30 cellular contexts compared by ENCODE assay signal in genomic region chr4:82661153-82661552, GRCh38.
"Had no signal": no experiment of that assay in that cellular context is flagged by ENCODE, and none has a peak within 500 bp of the region (broad histone marks: within the 10 kb centered on the region; RNA-seq: fewer than 3 reads in every experiment).

No MANE protein-coding gene starts in this region.

- H3K27ac ChIP-seq: ascending aorta, breast epithelium, cardiac muscle cell, coronary artery, esophagus muscularis mucosa, foreskin keratinocyte, gastrocnemius medialis, heart right ventricle had no signal

- DNase-seq: activated CD4-positive, alpha-beta memory T cell treated with anti-CD3 and anti-CD28 coated beads, Interleukin-2, amount 10 ng/mL, durations not matched to agents 7 days and 5 days; activated CD4-positive, alpha-beta T cell treated with anti-CD3 and anti-CD28 coated beads for 36 hours; activated CD4-positive, alpha-beta T cell treated with anti-CD3 and anti-CD28 coated beads, Interleukin-2, amount 10 ng/mL, durations not matched to agents 24 days and 14 days; activated CD4-positive, alpha-beta T cell treated with anti-CD3 and anti-CD28 coated beads, Interleukin-2, amount 50 U/mL, for 4 hours; activated CD4-positive, CD25-positive, alpha-beta regulatory T cell; activated CD4-positive, CD25-positive, alpha-beta regulatory T cell treated with anti-CD3 and anti-CD28 coated beads, Interleukin-2, amount 50 U/mL, for 72 hours; activated CD8-positive, alpha-beta memory T cell treated with anti-CD3 and anti-CD28 coated beads, Interleukin-2, amount 50 U/mL, for 48 hours; activated gamma-delta T cell; activated naive CD4-positive, alpha-beta T cell; activated naive CD4-positive, alpha-beta T cell treated with anti-CD3 and anti-CD28 coated beads, Interleukin-2, amount 10 ng/mL, durations not matched to agents 7 days and 5 days; activated naive CD8-positive, alpha-beta T cell treated with anti-CD3 and anti-CD28 coated beads, Interleukin-2, amount 10 ng/mL, durations not matched to agents 7 days and 5 days; activated T-cell treated with anti-CD3 and anti-CD28 coated beads for 4 hours; activated T-cell treated with anti-CD3 and anti-CD28 coated beads, Interleukin-2, amount 50 U/mL, for 24 hours; activated T-cell treated with anti-CD3 and anti-CD28 coated beads, Interleukin-2, amount 50 U/mL, for 72 hours; dorsolateral prefrontal cortex; effector memory CD4-positive, alpha-beta T cell; erythroblast; foreskin keratinocyte; gastrocnemius medialis; heart right ventricle; T-helper 2 cell had no signal

- H3K9me3 ChIP-seq: ascending aorta, breast epithelium, esophagus muscularis mucosa, gastrocnemius medialis had no signal

- H3K4me3 ChIP-seq: ascending aorta, breast epithelium, cardiac muscle cell, coronary artery, dorsolateral prefrontal cortex, esophagus muscularis mucosa, gastrocnemius medialis, heart right ventricle had no signal

- H3K4me1 ChIP-seq: ascending aorta, breast epithelium, esophagus muscularis mucosa, foreskin keratinocyte, gastrocnemius medialis, heart right ventricle had no signal

- H3K4me3 Mint-ChIP-seq: activated CD4-positive, alpha-beta memory T cell treated with anti-CD3 and anti-CD28 coated beads, Interleukin-2, amount 10 ng/mL, durations not matched to agents 7 days and 5 days; activated CD4-positive, alpha-beta T cell treated with anti-CD3 and anti-CD28 coated beads for 36 hours; activated CD4-positive, alpha-beta T cell treated with anti-CD3 and anti-CD28 coated beads, Interleukin-2, amount 10 ng/mL, durations not matched to agents 24 days and 14 days; activated naive CD4-positive, alpha-beta T cell treated with anti-CD3 and anti-CD28 coated beads, Interleukin-2, amount 10 ng/mL, durations not matched to agents 7 days and 5 days; activated naive CD8-positive, alpha-beta T cell treated with anti-CD3 and anti-CD28 coated beads, Interleukin-2, amount 10 ng/mL, durations not matched to agents 7 days and 5 days; activated T-cell treated with anti-CD3 and anti-CD28 coated beads, Interleukin-2, amount 50 U/mL, for 24 hours; activated T-cell treated with anti-CD3 and anti-CD28 coated beads, Interleukin-2, amount 50 U/mL, for 72 hours; brain; central memory CD8-positive, alpha-beta T cell; dendritic cell treated with granulocyte-macrophage colony-stimulating factor and Interleukin-4, amounts not matched to agents 40 ng/mL and 50 ng/mL, for 4 days had no signal

- H3K9me3 Mint-ChIP-seq: activated CD4-positive, alpha-beta memory T cell treated with anti-CD3 and anti-CD28 coated beads, Interleukin-2, amount 10 ng/mL, durations not matched to agents 7 days and 5 days; activated CD4-positive, alpha-beta T cell treated with anti-CD3 and anti-CD28 coated beads, Interleukin-2, amount 10 ng/mL, durations not matched to agents 24 days and 14 days; activated naive CD4-positive, alpha-beta T cell treated with anti-CD3 and anti-CD28 coated beads, Interleukin-2, amount 10 ng/mL, durations not matched to agents 7 days and 5 days; activated naive CD8-positive, alpha-beta T cell treated with anti-CD3 and anti-CD28 coated beads, Interleukin-2, amount 10 ng/mL, durations not matched to agents 7 days and 5 days; activated T-cell treated with anti-CD3 and anti-CD28 coated beads, Interleukin-2, amount 50 U/mL, for 24 hours; central memory CD8-positive, alpha-beta T cell; dendritic cell treated with granulocyte-macrophage colony-stimulating factor and Interleukin-4, amounts not matched to agents 40 ng/mL and 50 ng/mL, for 4 days had no signal

- H3K27me3 Mint-ChIP-seq: central memory CD8-positive, alpha-beta T cell; dendritic cell treated with granulocyte-macrophage colony-stimulating factor and Interleukin-4, amounts not matched to agents 40 ng/mL and 50 ng/mL, for 4 days had no signal

- H3K27me3 ChIP-seq: ascending aorta, breast epithelium, cardiac muscle cell, dorsolateral prefrontal cortex, esophagus muscularis mucosa, foreskin keratinocyte, gastrocnemius medialis, heart right ventricle had no signal

- H3K36me3 Mint-ChIP-seq: activated naive CD4-positive, alpha-beta T cell treated with anti-CD3 and anti-CD28 coated beads, Interleukin-2, amount 10 ng/mL, durations not matched to agents 7 days and 5 days; activated naive CD8-positive, alpha-beta T cell treated with anti-CD3 and anti-CD28 coated beads, Interleukin-2, amount 10 ng/mL, durations not matched to agents 7 days and 5 days had no signal

- H3K36me3 ChIP-seq: ascending aorta, breast epithelium, cardiac muscle cell, esophagus muscularis mucosa, gastrocnemius medialis had no signal

- H3K4me1 Mint-ChIP-seq: activated CD4-positive, alpha-beta memory T cell treated with anti-CD3 and anti-CD28 coated beads, Interleukin-2, amount 10 ng/mL, durations not matched to agents 7 days and 5 days; activated CD4-positive, alpha-beta T cell treated with anti-CD3 and anti-CD28 coated beads for 36 hours; activated CD4-positive, alpha-beta T cell treated with anti-CD3 and anti-CD28 coated beads, Interleukin-2, amount 10 ng/mL, durations not matched to agents 24 days and 14 days; activated naive CD4-positive, alpha-beta T cell treated with anti-CD3 and anti-CD28 coated beads, Interleukin-2, amount 10 ng/mL, durations not matched to agents 7 days and 5 days; activated naive CD8-positive, alpha-beta T cell treated with anti-CD3 and anti-CD28 coated beads, Interleukin-2, amount 10 ng/mL, durations not matched to agents 7 days and 5 days; central memory CD8-positive, alpha-beta T cell had no signal

- H3K27ac Mint-ChIP-seq: activated CD4-positive, alpha-beta memory T cell treated with anti-CD3 and anti-CD28 coated beads, Interleukin-2, amount 10 ng/mL, durations not matched to agents 7 days and 5 days; activated CD4-positive, alpha-beta T cell treated with anti-CD3 and anti-CD28 coated beads for 36 hours; activated CD4-positive, alpha-beta T cell treated with anti-CD3 and anti-CD28 coated beads, Interleukin-2, amount 10 ng/mL, durations not matched to agents 24 days and 14 days; activated naive CD4-positive, alpha-beta T cell treated with anti-CD3 and anti-CD28 coated beads, Interleukin-2, amount 10 ng/mL, durations not matched to agents 7 days and 5 days; activated naive CD4-positive, alpha-beta T cell treated with anti-CD3 and anti-CD28 coated beads, Interleukin-2, amount 50 U/mL, for 72 hours; activated naive CD8-positive, alpha-beta T cell treated with anti-CD3 and anti-CD28 coated beads, Interleukin-2, amount 10 ng/mL, durations not matched to agents 7 days and 5 days; activated T-cell treated with anti-CD3 and anti-CD28 coated beads, Interleukin-2, amount 50 U/mL, for 24 hours; activated T-cell treated with anti-CD3 and anti-CD28 coated beads, Interleukin-2, amount 50 U/mL, for 72 hours; dendritic cell treated with granulocyte-macrophage colony-stimulating factor and Interleukin-4, amounts not matched to agents 40 ng/mL and 50 ng/mL, for 4 days had no signal
